ENCODE assay signal across 33 cellular contexts in genomic region chr10:79427965-79428364, GRCh38.
"Had no signal": no experiment of that assay in that cellular context is flagged by ENCODE, and none has a peak within 500 bp of the region (broad histone marks: within the 10 kb centered on the region; RNA-seq: fewer than 3 reads in every experiment).

No MANE protein-coding gene starts in this region.

- H3K27me3 ChIP-seq: adrenal gland, body of pancreas, brain microvascular endothelial cell, breast epithelium had no signal

- H3K36me3 ChIP-seq: breast epithelium had no signal

- ATAC-seq: activated CD8-positive, alpha-beta T cell treated with anti-CD3 and anti-CD28 coated beads for 36 hours; activated naive CD4-positive, alpha-beta T cell treated with anti-CD3 and anti-CD28 coated beads, Interleukin-2, amount 50 U/mL, for 72 hours; activated T-cell treated with anti-CD3 and anti-CD28 coated beads, Interleukin-2, amount 50 U/mL, for 4 hours; activated T-cell treated with anti-CD3 and anti-CD28 coated beads, Interleukin-2, amount 50 U/mL, for 72 hours; activated T-helper 17 cell treated with anti-CD3 and anti-CD28 coated beads, Interleukin-2, amount 50 U/mL, for 72 hours; body of pancreas had no signal

- H3K9me3 ChIP-seq: adrenal gland, body of pancreas, breast epithelium had no signal

- H3K4me3 ChIP-seq: adrenal gland, body of pancreas, breast epithelium had no signal

- FAIRE-seq: astrocyte, TTC549 had no signal

- DNase-seq: activated B cell treated with CpG ODN at 0.5 μM for 24 hours; activated CD4-positive, alpha-beta memory T cell treated with anti-CD3 and anti-CD28 coated beads for 36 hours; activated CD4-positive, alpha-beta T cell treated with anti-CD3 and anti-CD28 coated beads for 4 hours; activated CD4-positive, alpha-beta T cell treated with anti-CD3 and anti-CD28 coated beads, Interleukin-2, amount 10 ng/mL, durations not matched to agents 24 days and 14 days; activated CD4-positive, alpha-beta T cell treated with anti-CD3 and anti-CD28 coated beads, Interleukin-2, amount 50 U/mL, for 1 hour; activated CD4-positive, alpha-beta T cell treated with anti-CD3 and anti-CD28 coated beads, Interleukin-2, amount 50 U/mL, for 4 hours; activated CD4-positive, CD25-positive, alpha-beta regulatory T cell treated with anti-CD3 and anti-CD28 coated beads, Interleukin-2, amount 50 U/mL, for 72 hours; activated CD8-positive, alpha-beta memory T cell treated with anti-CD3 and anti-CD28 coated beads, Interleukin-2, amount 50 U/mL, for 4 hours; activated CD8-positive, alpha-beta T cell treated with anti-CD3 and anti-CD28 coated beads for 36 hours; activated effector memory CD4-positive, alpha-beta T cell treated with anti-CD3 and anti-CD28 coated beads, Interleukin-2, amount 50 U/mL, for 16 hours; activated gamma-delta T cell treated with Interleukin-2 at 50 U/mL for 16 hours; activated naive CD4-positive, alpha-beta T cell; activated naive CD4-positive, alpha-beta T cell treated with anti-CD3 and anti-CD28 coated beads for 36 hours; activated naive CD4-positive, alpha-beta T cell treated with anti-CD3 and anti-CD28 coated beads, Interleukin-2, amount 50 U/mL, for 16 hours; activated naive CD8-positive, alpha-beta T cell treated with anti-CD3 and anti-CD28 coated beads for 36 hours; activated T-cell treated with anti-CD3 and anti-CD28 coated beads for 4 hours; activated T-cell treated with anti-CD3 and anti-CD28 coated beads, Interleukin-2, amount 50 U/mL, for 1 hour; activated T-cell treated with anti-CD3 and anti-CD28 coated beads, Interleukin-2, amount 50 U/mL, for 4 hours; activated T-cell treated with anti-CD3 and anti-CD28 coated beads, Interleukin-2, amount 50 U/mL, for 72 hours; adrenal gland; amniotic stem cell; aorta; body of pancreas; brain microvascular endothelial cell; central memory CD4-positive, alpha-beta T cell; T-helper 2 cell; T-helper 9 cell had no signal

- H3K27ac ChIP-seq: adrenal gland, body of pancreas, brain microvascular endothelial cell, breast epithelium, VCaP had no signal
